In genomic region chr11:58923300-58923788, GRCh38 we compare ENCODE assay signal across 8 cellular contexts. TPM values are rescaled to one million over a fixed set of nuclear protein-coding genes. Genes with fewer than 3 reads are reported as not detected.
DNase-seq lines count a peak whose midpoint lies in the region; ATAC-seq and TF ChIP-seq lines count a peak whose summit lies in the region.

No MANE protein-coding gene starts in this region.

- H3K4me3 Mint-ChIP-seq in WTC11 = peak overlapping the region; percentile 63

- peaks cover 2% of the 10 kb centered on the region for H3K27me3 ChIP-seq in right cardiac atrium (ENCODE audit: control insufficient read depth, insufficient read depth)
- no peaks in the 10 kb centered on the region for H3K27me3 ChIP-seq in tibial artery

- TF ChIP-seq CTCF in WTC11 (IDR thresholded peaks at IDR 0.05) (no peak), tibial artery (IDR thresholded peaks at IDR 0.05) (no peak)

- H3K4me1 ChIP-seq in right cardiac atrium (ENCODE audit: control insufficient read depth, insufficient read depth, low read length) (no peaks in the 10 kb centered on the region), tibial artery (peaks cover 0 to 9% (median 3%) of the 10 kb centered on the region in 4 donors)

- POLR2A ChIA-PET in WTC11 (lab: Charles Lee) = no interaction called here

- peaks cover 3% of the 10 kb centered on the region for H3K9me3 ChIP-seq in right cardiac atrium (ENCODE audit: control insufficient read depth, low read length)
- no peaks in the 10 kb centered on the region for H3K9me3 ChIP-seq in tibial artery

- H3K36me3 ChIP-seq in tibial artery = no peaks in the 10 kb centered on the region

- ATAC-seq in Right ventricle myocardium inferior = no peak
- ATAC-seq in right cardiac atrium = no peak
- peak; percentile 96 for ATAC-seq in GM21526 (IDR thresholded peaks at IDR 0.05; ENCODE audit: low FRiP score, unreplicated experiment)
- ATAC-seq in WTC11 = peak; percentile 56

- peaks cover 48% of the 10 kb centered on the region for H3K4me1 Mint-ChIP-seq in WTC11

- peaks cover 13% of the 10 kb centered on the region for H3K9me3 Mint-ChIP-seq in WTC11

- peaks cover under 1% of the 10 kb centered on the region; the same call in 1 of the 2 replicates for H3K27me3 Mint-ChIP-seq in WTC11 (ENCODE audit: low read depth)

- peaks cover 1% of the 10 kb centered on the region for H3K36me3 Mint-ChIP-seq in WTC11

- no peak overlapping the region for H3K4me3 ChIP-seq in right cardiac atrium (ENCODE audit: low read length)
- no peak overlapping the region for H3K4me3 ChIP-seq in tibial artery

- no peak overlapping the region for H3K27ac ChIP-seq in right cardiac atrium (ENCODE audit: low read length)
- H3K27ac ChIP-seq in tibial artery = no peak overlapping the region

- intact Hi-C loops in Right ventricle myocardium inferior (cut with DNase I) = no loop called here
- intact Hi-C loops in right cardiac atrium (cut with DNase I) = no loop called here
- intact Hi-C loops in tibial artery (cut with DNase I; ENCODE audit: low total_unique reads) = no loop called here

- H3K27ac Mint-ChIP-seq in WTC11 = peak overlapping the region; percentile 94

- CTCF ChIA-PET in WTC11 (lab: Charles Lee) = interaction anchor here (0.7 to 6.7 kb wide), 7 partner anchors 17 to 248 kb away, joined by 3 to 55 read pairs (median 6); partner anchors contain the start of gene DTX4

- DNase-seq in Right ventricle myocardium inferior (ENCODE audit: missing footprints) (peak; percentile 39), right cardiac atrium (no peak), HT1080 (ENCODE audit: low read depth) (peak; percentile 85), WTC11 (ENCODE audit: low spot score) (peak; percentile 43), iPS-NIHi7 (ENCODE audit: extremely low spot score) (peak; percentile 53), NCI-H1694 (lab: John Stamatoyannopoulos, UW) (no peak), tibial artery (no peak)

- 3% methylated on average over 5 of the region's 5 CpGs for whole genome bisulfite sequencing in right cardiac atrium

TF ChIP-seq in WTC11, 78 proteins besides CTCF, POLR2A, EP300 and RAD21:
- TF ChIP-seq ATF3 (CRISPR knock-in tag; conservative IDR thresholded peaks at IDR 0.05) (no peak), JUN (CRISPR knock-in tag; IDR thresholded peaks at IDR 0.05) (no peak), ETV6 (CRISPR knock-in tag; IDR thresholded peaks at IDR 0.05) (no peak)
- TF ChIP-seq, protein P1, sequence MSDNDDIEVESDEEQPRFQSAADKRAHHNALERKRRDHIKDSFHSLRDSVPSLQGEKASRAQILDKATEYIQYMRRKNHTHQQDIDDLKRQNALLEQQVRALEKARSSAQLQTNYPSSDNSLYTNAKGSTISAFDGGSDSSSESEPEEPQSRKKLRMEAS (CRISPR knock-in tag; IDR thresholded peaks at IDR 0.05) = peak; percentile 19; the same call in 1 of the 2 replicates
TF ChIP-seq in WTC11: peak in this region for 1.

RNA-seq across cellular contexts. Expression of gene GLYATL1, which starts 15.9 kb away (rescaled TPM):
- total RNA-seq in Right ventricle myocardium inferior (not detected), right cardiac atrium (not detected), WTC11 (2021) (5.4 to 9.4 TPM (median 7.3 TPM) in 3 replicates)
- not detected for polyA plus RNA-seq in right cardiac atrium
- total RNA-seq in HT1080 (2014; rRNA removed; shearing (Covaris generic)) = 1.0 and 2.6 TPM in 2 replicates
- 0.37 and 0.70 TPM in 2 replicates for polyA plus RNA-seq in HT1080 (2015; cell fraction: cytosol; rRNA removed)
- polyA plus RNA-seq in HT1080 (2015; cell fraction: nucleus; rRNA removed) = 0.17 and 0.56 TPM in 2 replicates

Comparison
In these comparisons a context has a peak if more than half of its experiments do, and no peak if none do; other contexts are left out.
1. DNase-seq: peak in Right ventricle myocardium inferior (single experiment), HT1080 (single experiment), WTC11 (single experiment) and iPS-NIHi7 (single experiment); none in right cardiac atrium (0 of 3), NCI-H1694 (single experiment) and tibial artery (0 of 2).
2. ATAC-seq: peak in GM21526 (single experiment) and WTC11 (single experiment); none in Right ventricle myocardium inferior (single experiment) and right cardiac atrium (0 of 2).